ENCODE assay signal across 11 cellular contexts in genomic region chr3:28077566-28077965, GRCh38.
DNase-seq lines count a peak whose midpoint lies in the region; ATAC-seq and TF ChIP-seq lines count a peak whose summit lies in the region.
"Had no signal": no experiment of that assay in that cellular context is flagged by ENCODE, and none has a peak within 500 bp of the region (broad histone marks: within the 10 kb centered on the region; RNA-seq: fewer than 3 reads in every experiment).

No MANE protein-coding gene starts in this region.

- peaks cover 7% of the 10 kb centered on the region for H3K27me3 Mint-ChIP-seq in T-helper 17 cell

- peaks cover 2% of the 10 kb centered on the region for H3K36me3 Mint-ChIP-seq in T-helper 17 cell (ENCODE audit: low read depth)
- H3K36me3 Mint-ChIP-seq: type B pancreatic cell had no signal

- peak; percentile 64 for ATAC-seq in Right ventricle myocardium inferior
- ATAC-seq in GM19324 (IDR thresholded peaks at IDR 0.05; ENCODE audit: low FRiP score, unreplicated experiment) = no peak
- ATAC-seq in T-helper 17 cell = no peak

- H3K27ac Mint-ChIP-seq in T-helper 17 cell = no peak overlapping the region
- H3K27ac Mint-ChIP-seq: type B pancreatic cell had no signal

- no peak overlapping the region for H3K27ac ChIP-seq in esophagus squamous epithelium

- H3K4me1 Mint-ChIP-seq in T-helper 17 cell = no peaks in the 10 kb centered on the region

- no peak overlapping the region for H3K4me3 ChIP-seq in esophagus squamous epithelium

- WGBS in esophagus squamous epithelium, 2 donors = 42 to 50% methylated on average over 6 to 7 of the region's 7 CpGs

- H3K36me3 ChIP-seq in esophagus squamous epithelium = no peaks in the 10 kb centered on the region

- H3K4me3 Mint-ChIP-seq in T-helper 17 cell = no peak overlapping the region
- H3K4me3 Mint-ChIP-seq: type B pancreatic cell had no signal

- no peaks in the 10 kb centered on the region for H3K27me3 ChIP-seq in esophagus squamous epithelium

- TF ChIP-seq CTCF in esophagus squamous epithelium (IDR thresholded peaks at IDR 0.05) = no peak

- intact Hi-C loops in Right ventricle myocardium inferior (cut with DNase I) (no loop called here), cardiac septum (cut with DNase I) (no loop called here), esophagus squamous epithelium (cut with DNase I) (no loop called here)

- H3K4me1 ChIP-seq in esophagus squamous epithelium = no peaks in the 10 kb centered on the region

- TF ChIP-seq POLR2A in esophagus squamous epithelium (IDR thresholded peaks at IDR 0.05) = no peak

- no peaks in the 10 kb centered on the region for H3K9me3 ChIP-seq in esophagus squamous epithelium
- H3K9me3 ChIP-seq in T-helper 17 cell (ENCODE audit: control insufficient read depth, low read length, poor library complexity, severe bottlenecking) = no peaks in the 10 kb centered on the region
- H3K9me3 ChIP-seq: SK-N-SH had no signal

- peak; percentile 68 for DNase-seq in Right ventricle myocardium inferior (ENCODE audit: missing footprints)
- DNase-seq in cardiac septum (ENCODE audit: low spot score) = no peak
- peak; percentile 80 for DNase-seq in astrocyte of the hippocampus (ENCODE audit: low read depth, low spot score)
- DNase-seq in iPS DF 19.7 (ENCODE audit: low read depth, low spot score) = peak; percentile 33
- no peak for DNase-seq in esophagus squamous epithelium (lab: John Stamatoyannopoulos, UW)
- no peak for DNase-seq in NK-92 treated with Interleukin-12 subunit alpha and Interleukin-12 subunit beta, amount 100 ng/mL, for 24 hours (lab: John Stamatoyannopoulos, UW)
- DNase-seq in T-helper 17 cell = no peak
- DNase-seq: SK-N-SH; stimulated activated CD4-positive, alpha-beta T cell treated with anti-CD3 and anti-CD28 coated beads, Interleukin-2, amount 100 ng/mL, for 48 hours had no signal

Comparison
In these comparisons a context has a peak if more than half of its experiments do, and no peak if none do; other contexts are left out.
1. DNase-seq: peak in Right ventricle myocardium inferior (single experiment), astrocyte of the hippocampus (single experiment) and iPS DF 19.7 (single experiment); none in cardiac septum (single experiment), esophagus squamous epithelium (single experiment), NK-92 treated with Interleukin-12 subunit alpha and Interleukin-12 subunit beta, amount 100 ng/mL, for 24 hours (single experiment) and T-helper 17 cell (0 of 3).